In genomic region chr1:113007706-113008364, GRCh38 we compare ENCODE assay signal across 17 cellular contexts.
"Had no signal": no experiment of that assay in that cellular context is flagged by ENCODE, and none has a peak within 500 bp of the region (broad histone marks: within the 10 kb centered on the region; RNA-seq: fewer than 3 reads in every experiment).

No MANE protein-coding gene starts in this region.

- H3K4me3 ChIP-seq: dorsolateral prefrontal cortex, left ventricle myocardium inferior, tibial nerve, uterus had no signal

- FAIRE-seq: kidney had no signal

- H3K27me3 ChIP-seq: dorsolateral prefrontal cortex, tibial nerve, uterus had no signal

- H3K36me3 ChIP-seq: uterus had no signal

- H3K9me3 Mint-ChIP-seq: activated naive CD4-positive, alpha-beta T cell treated with anti-CD3 and anti-CD28 coated beads, Interleukin-2, amount 50 U/mL, for 24 hours; memory B cell; neural crest cell; T-helper 2 cell treated with Interferon-gamma antibody and Interleukin-4, amounts not matched to agents 5 μg/mL and 100 μg/mL, for 36 hours had no signal

- H3K4me1 ChIP-seq: tibial nerve, uterus had no signal

- H3K9me3 ChIP-seq: left ventricle myocardium inferior, tibial nerve, uterus had no signal

- ATAC-seq: stimulated activated naive CD8-positive, alpha-beta T cell treated with anti-CD3 and anti-CD28 coated beads, Interleukin-15, Interleukin-2, amounts not matched to agents 100 U/mL and 50 U/mL, for 24 hours had no signal

- H3K4me1 Mint-ChIP-seq: memory B cell had no signal

- H3K27me3 Mint-ChIP-seq: activated naive CD4-positive, alpha-beta T cell treated with anti-CD3 and anti-CD28 coated beads, Interleukin-2, amount 50 U/mL, for 24 hours; memory B cell had no signal

- DNase-seq: activated CD4-positive, alpha-beta T cell treated with anti-CD3 and anti-CD28 coated beads, Interleukin-2, amount 50 U/mL, for 4 hours; activated gamma-delta T cell; caudate nucleus; dorsolateral prefrontal cortex; foreskin melanocyte; hypothalamus; kidney; left ventricle myocardium inferior; stimulated activated naive CD8-positive, alpha-beta T cell treated with anti-CD3 and anti-CD28 coated beads, Interleukin-15, Interleukin-2, amounts not matched to agents 100 U/mL and 50 U/mL, for 24 hours; substantia nigra; uterus had no signal

- H3K4me3 Mint-ChIP-seq: activated naive CD4-positive, alpha-beta T cell treated with anti-CD3 and anti-CD28 coated beads, Interleukin-2, amount 50 U/mL, for 24 hours; memory B cell; neural crest cell; T-helper 2 cell treated with Interferon-gamma antibody and Interleukin-4, amounts not matched to agents 5 μg/mL and 100 μg/mL, for 36 hours had no signal

- H3K27ac Mint-ChIP-seq: activated naive CD4-positive, alpha-beta T cell treated with anti-CD3 and anti-CD28 coated beads, Interleukin-2, amount 50 U/mL, for 24 hours; memory B cell; T-helper 2 cell treated with Interferon-gamma antibody and Interleukin-4, amounts not matched to agents 5 μg/mL and 100 μg/mL, for 36 hours had no signal

- H3K27ac ChIP-seq: epithelial cell of prostate, left ventricle myocardium inferior, tibial nerve, uterus had no signal
